Comparison of ENCODE assay signal across 30 cellular contexts in the genomic region with DNA sequence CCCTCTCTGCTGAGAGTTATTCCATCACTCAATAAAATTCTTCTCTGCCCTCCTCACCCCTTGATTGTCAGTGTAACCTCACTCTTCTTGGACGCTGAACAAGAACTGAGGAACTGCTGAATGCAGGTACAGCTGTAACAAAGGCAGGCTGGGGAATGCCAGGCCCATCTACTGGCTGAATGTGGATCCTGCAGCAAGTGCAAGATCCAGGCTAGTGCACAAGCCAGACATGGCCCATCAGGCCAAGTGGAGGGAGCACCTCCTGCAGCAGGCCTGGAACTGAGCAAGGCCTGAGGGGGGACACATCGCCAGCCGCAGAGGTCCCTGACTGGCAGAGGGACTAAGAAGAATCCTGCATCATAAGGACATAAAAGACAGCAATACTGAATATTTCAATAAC.
DNase-seq lines count a peak whose midpoint lies in the region; ATAC-seq, FAIRE-seq and TF ChIP-seq lines count a peak whose summit lies in the region.
"Had no signal": no experiment of that assay in that cellular context is flagged by ENCODE, and none has a peak within 500 bp of the region (broad histone marks: within the 10 kb centered on the region; RNA-seq: fewer than 3 reads in every experiment).

No MANE protein-coding gene starts in this region.

- DNase-seq in HCT116 (ENCODE audit: low read depth, low spot score) (no peak), WTC11 (ENCODE audit: low spot score) (peak; percentile 54), iPS-NIHi11 (ENCODE audit: low spot score) (peak; percentile 24), RWPE1 (ENCODE audit: low spot score) (no peak), HTR-8/SVneo (ENCODE audit: insufficient read length, low spot score) (no peak)
- no peak for DNase-seq in stimulated activated CD4-positive, alpha-beta T cell treated with anti-CD3 and anti-CD28 coated beads, Interleukin-2, amount 100 ng/mL, for 48 hours
- DNase-seq: activated CD4-positive, alpha-beta T cell treated with anti-CD3 and anti-CD28 coated beads, Interleukin-2, amount 50 U/mL, for 48 hours; activated naive CD8-positive, alpha-beta T cell treated with anti-CD3 and anti-CD28 coated beads, Interleukin-2, amount 50 U/mL, for 24 hours; activated T-cell treated with anti-CD3 and anti-CD28 coated beads, Interleukin-2, amount 50 U/mL, for 48 hours; colonic mucosa; effector memory CD4-positive, alpha-beta T cell; erythroblast; kidney glomerular epithelial cell; naive thymus-derived CD4-positive, alpha-beta T cell; NCI-H2171; NCI-H82; occipital lobe; sigmoid colon; stimulated activated CD4-positive, alpha-beta T cell treated with anti-CD3 and anti-CD28 coated beads, Interleukin-12 subunit alpha, Interleukin-12 subunit beta, amount 100 ng/mL, for 4 hours; stimulated activated CD4-positive, alpha-beta T cell treated with anti-CD3 and anti-CD28 coated beads, Interleukin-4, amount 100 ng/mL, for 24 hours; T-cell; tibial artery had no signal

- H2AFZ ChIP-seq in HCT116 (ENCODE audit: low read depth, low read length, poor library complexity, severe bottlenecking) = no peak overlapping the region

- TF ChIP-seq POLR2A in HCT116 (IDR thresholded peaks at IDR 0.05; ENCODE audit: borderline replicate concordance, extremely low read depth, insufficient read depth, insufficient read length) = no peak

- POLR2A ChIA-PET in HCT116 (lab: Charles Lee) (no interaction called here), WTC11 (lab: Charles Lee) (interaction anchor here (0.6 kb wide), 1 partner anchor 84 kb away, joined by 3 read pairs; no protein-coding TSS in a partner anchor), RWPE1 (lab: Yijun Ruan, JAX; ENCODE audit: low non-redundant PET) (no interaction called here)

- no peak for TF ChIP-seq RAD21 in HCT116 (IDR thresholded peaks at IDR 0.05; ENCODE audit: low read depth)

- no peaks in the 10 kb centered on the region for H3K79me2 ChIP-seq in HCT116 (ENCODE audit: insufficient read depth, low read length)

- no peak overlapping the region for H3K4me3 Mint-ChIP-seq in WTC11
- H3K4me3 Mint-ChIP-seq: activated naive CD8-positive, alpha-beta T cell treated with anti-CD3 and anti-CD28 coated beads, Interleukin-2, amount 50 U/mL, for 24 hours; IgD-negative memory B cell; naive thymus-derived CD4-positive, alpha-beta T cell; T-cell had no signal

- H3K27me3 Mint-ChIP-seq in WTC11 (ENCODE audit: low read depth) = no peaks in the 10 kb centered on the region
- H3K27me3 Mint-ChIP-seq: activated naive CD8-positive, alpha-beta T cell treated with anti-CD3 and anti-CD28 coated beads, Interleukin-2, amount 50 U/mL, for 24 hours; IgD-negative memory B cell; naive thymus-derived CD4-positive, alpha-beta T cell; T-cell had no signal

- H3K9me2 ChIP-seq in HCT116 (ENCODE audit: insufficient read depth) = no peaks in the 10 kb centered on the region

- H3K27ac Mint-ChIP-seq in WTC11 = no peak overlapping the region
- H3K27ac Mint-ChIP-seq: activated naive CD8-positive, alpha-beta T cell treated with anti-CD3 and anti-CD28 coated beads, Interleukin-2, amount 50 U/mL, for 24 hours; IgD-negative memory B cell; naive thymus-derived CD4-positive, alpha-beta T cell; T-cell had no signal

- CTCF ChIA-PET in HCT116 (lab: Charles Lee) = no interaction called here
- CTCF ChIA-PET in WTC11 (lab: Charles Lee) = interaction anchor here (0.6 to 1.0 kb wide), 2 partner anchors 20 to 179 kb away, joined by 3 read pairs; no protein-coding TSS in a partner anchor
- CTCF ChIA-PET in RWPE1 (lab: Yijun Ruan, JAX) = no interaction called here

- no peaks in the 10 kb centered on the region for H3K9me3 ChIP-seq in HCT116 (ENCODE audit: control insufficient read depth in 1 of 2, insufficient read depth in 1 of 2, low read depth in 1 of 2, low read length in 2 of 2)
- H3K9me3 ChIP-seq: colonic mucosa, psoas muscle, sigmoid colon, tibial artery had no signal

- FAIRE-seq in HTR-8/SVneo (lab: Jason Lieb, UNC) = no peak
- FAIRE-seq: astrocyte, GM12878, H54 had no signal

- ATAC-seq in HCT116 = peak; percentile 77
- ATAC-seq in WTC11 = peak; percentile 100
- no peak for ATAC-seq in HG03139 (IDR thresholded peaks at IDR 0.05; ENCODE audit: unreplicated experiment)
- ATAC-seq: activated naive CD8-positive, alpha-beta T cell treated with anti-CD3 and anti-CD28 coated beads, Interleukin-2, amount 50 U/mL, for 24 hours; GM12878; naive thymus-derived CD4-positive, alpha-beta T cell; psoas muscle; T-cell had no signal

- no peaks in the 10 kb centered on the region for H3K9me3 Mint-ChIP-seq in WTC11

- H4K20me1 ChIP-seq in HCT116 (ENCODE audit: insufficient read depth) = no peaks in the 10 kb centered on the region

- no peak overlapping the region for H3K4me3 ChIP-seq in HCT116 (replicated peaks in 1 of 2; ENCODE audit: low read depth in 1 of 2, low read length in 2 of 2)
- H3K4me3 ChIP-seq: cardiac muscle cell, colonic mucosa, GM12878, psoas muscle, sigmoid colon, tibial artery had no signal

- no peak overlapping the region for H3K9ac ChIP-seq in HCT116 (ENCODE audit: low read length)

- no peaks in the 10 kb centered on the region for H3K36me3 ChIP-seq in HCT116 (ENCODE audit: control insufficient read depth in 1 of 2, insufficient read depth in 2 of 2, low read length in 2 of 2)
- H3K36me3 ChIP-seq: cardiac muscle cell, colonic mucosa, sigmoid colon, tibial artery had no signal

- peaks cover 3% of the 10 kb centered on the region for H3K4me1 Mint-ChIP-seq in WTC11
- H3K4me1 Mint-ChIP-seq: activated naive CD8-positive, alpha-beta T cell treated with anti-CD3 and anti-CD28 coated beads, Interleukin-2, amount 50 U/mL, for 24 hours; IgD-negative memory B cell; naive thymus-derived CD4-positive, alpha-beta T cell; T-cell had no signal

- no peaks in the 10 kb centered on the region for H3K36me3 Mint-ChIP-seq in WTC11
- H3K36me3 Mint-ChIP-seq: IgD-negative memory B cell; naive thymus-derived CD4-positive, alpha-beta T cell; T-cell had no signal

- peak in 2 of 3 experiments; percentile 7 to 10; a peak in 1 of 6 replicates for TF ChIP-seq CTCF in HCT116 (IDR thresholded peaks at IDR 0.05 in 2 of 3, conservative IDR thresholded peaks at IDR 0.05 in 1 of 3; ENCODE audit: borderline replicate concordance in 1 of 3, insufficient read depth in 1 of 3, low read depth in 2 of 3, low read length in 2 of 3)
- no peak for TF ChIP-seq CTCF in WTC11 (IDR thresholded peaks at IDR 0.05)
- no peak for TF ChIP-seq CTCF in RWPE1 (conservative IDR thresholded peaks at IDR 0.05; ENCODE audit: low read depth)

- no TSS peak for BruUV-seq in HCT116 (replicated peaks; lab: Mats Ljungman, UMichigan)

- RAD21 ChIA-PET in HCT116 (lab: Charles Lee; ENCODE audit: low non-redundant PET in 1 of 2, low total read pairs in 2 of 2, uncharacterized antibody in 2 of 2, unreplicated experiment in 2 of 2) = no interaction called here

- no peak overlapping the region for H3K4me2 ChIP-seq in HCT116 (ENCODE audit: low read length)

- no peak overlapping the region for H3K27ac ChIP-seq in HCT116 (ENCODE audit: low read depth, low read length)
- H3K27ac ChIP-seq in RWPE1 = no peak overlapping the region
- H3K27ac ChIP-seq: C4-2B, cardiac muscle cell, colonic mucosa, psoas muscle, sigmoid colon, tibial artery had no signal

- intact Hi-C loops in HCT116 (cut with micrococcal nuclease) = no loop called here

- H3K27me3 ChIP-seq in HCT116 (ENCODE audit: insufficient read depth, low read length) = no peaks in the 10 kb centered on the region
- H3K27me3 ChIP-seq: cardiac muscle cell, colonic mucosa, sigmoid colon, tibial artery had no signal

- H3K4me1 ChIP-seq in HCT116 (ENCODE audit: control insufficient read depth in 1 of 2, insufficient read depth in 2 of 2, low read length in 2 of 2) = no peaks in the 10 kb centered on the region
- H3K4me1 ChIP-seq: colonic mucosa, psoas muscle, sigmoid colon, tibial artery had no signal

TF ChIP-seq in HCT116, 20 proteins besides CTCF, POLR2A, EP300 and RAD21 (continues in another document):
- TF ChIP-seq ZFX (IDR thresholded peaks at IDR 0.05) = no peak
- TF ChIP-seq, protein P1, sequence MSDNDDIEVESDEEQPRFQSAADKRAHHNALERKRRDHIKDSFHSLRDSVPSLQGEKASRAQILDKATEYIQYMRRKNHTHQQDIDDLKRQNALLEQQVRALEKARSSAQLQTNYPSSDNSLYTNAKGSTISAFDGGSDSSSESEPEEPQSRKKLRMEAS (IDR thresholded peaks at IDR 0.05) = no peak
- TF ChIP-seq EGR1 (IDR thresholded peaks at IDR 0.05; ENCODE audit: low read depth) = no peak
- TF ChIP-seq EZH2 (IDR thresholded peaks at IDR 0.05) = no peak
- TF ChIP-seq JUND (IDR thresholded peaks at IDR 0.05) = no peak
- no peak for TF ChIP-seq CBX3 (IDR thresholded peaks at IDR 0.05; ENCODE audit: low read depth)

TF ChIP-seq in WTC11, 78 proteins besides CTCF, POLR2A, EP300 and RAD21:
- no peak for TF ChIP-seq ZNF423 (CRISPR knock-in tag; IDR thresholded peaks at IDR 0.05)
- 0 out of 2 replicates have a peak, but pooled peaks have one; percentile 22 for TF ChIP-seq ZNF232 (CRISPR knock-in tag; IDR thresholded peaks at IDR 0.05)
- TF ChIP-seq IRF2 (CRISPR knock-in tag; IDR thresholded peaks at IDR 0.05; ENCODE audit: borderline replicate concordance, low read depth) = no peak
- TF ChIP-seq, protein P2, sequence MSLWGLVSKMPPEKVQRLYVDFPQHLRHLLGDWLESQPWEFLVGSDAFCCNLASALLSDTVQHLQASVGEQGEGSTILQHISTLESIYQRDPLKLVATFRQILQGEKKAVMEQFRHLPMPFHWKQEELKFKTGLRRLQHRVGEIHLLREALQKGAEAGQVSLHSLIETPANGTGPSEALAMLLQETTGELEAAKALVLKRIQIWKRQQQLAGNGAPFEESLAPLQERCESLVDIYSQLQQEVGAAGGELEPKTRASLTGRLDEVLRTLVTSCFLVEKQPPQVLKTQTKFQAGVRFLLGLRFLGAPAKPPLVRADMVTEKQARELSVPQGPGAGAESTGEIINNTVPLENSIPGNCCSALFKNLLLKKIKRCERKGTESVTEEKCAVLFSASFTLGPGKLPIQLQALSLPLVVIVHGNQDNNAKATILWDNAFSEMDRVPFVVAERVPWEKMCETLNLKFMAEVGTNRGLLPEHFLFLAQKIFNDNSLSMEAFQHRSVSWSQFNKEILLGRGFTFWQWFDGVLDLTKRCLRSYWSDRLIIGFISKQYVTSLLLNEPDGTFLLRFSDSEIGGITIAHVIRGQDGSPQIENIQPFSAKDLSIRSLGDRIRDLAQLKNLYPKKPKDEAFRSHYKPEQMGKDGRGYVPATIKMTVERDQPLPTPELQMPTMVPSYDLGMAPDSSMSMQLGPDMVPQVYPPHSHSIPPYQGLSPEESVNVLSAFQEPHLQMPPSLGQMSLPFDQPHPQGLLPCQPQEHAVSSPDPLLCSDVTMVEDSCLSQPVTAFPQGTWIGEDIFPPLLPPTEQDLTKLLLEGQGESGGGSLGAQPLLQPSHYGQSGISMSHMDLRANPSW (CRISPR knock-in tag; conservative IDR thresholded peaks at IDR 0.05; ENCODE audit: low read depth) = 0 out of 2 replicates have a peak, but pooled peaks have one; percentile 71

Comparison
In these comparisons a context has a peak if more than half of its experiments do, and no peak if none do; other contexts are left out.
1. DNase-seq: peak in WTC11 (single experiment) and iPS-NIHi11 (single experiment); none in HCT116 (single experiment), stimulated activated CD4-positive, alpha-beta T cell treated with anti-CD3 and anti-CD28 coated beads, Interleukin-2, amount 100 ng/mL, for 48 hours (0 of 2), RWPE1 (single experiment) and HTR-8/SVneo (single experiment).
2. CTCF ChIP-seq: peak in HCT116 (2 of 3); none in WTC11 (single experiment) and RWPE1 (single experiment).